ENCODE assay signal across 26 cellular contexts in genomic region chr3:145246291-145246690, GRCh38.
"Had no signal": no experiment of that assay in that cellular context is flagged by ENCODE, and none has a peak within 500 bp of the region (broad histone marks: within the 10 kb centered on the region; RNA-seq: fewer than 3 reads in every experiment).

No MANE protein-coding gene starts in this region.

- H3K4me3 ChIP-seq: colonic mucosa, esophagus squamous epithelium, gastrocnemius medialis, heart right ventricle, left lung, lower lobe of right lung, mucosa of descending colon had no signal

- H3K4me1 Mint-ChIP-seq: mesothelial cell of epicardium, naive B cell had no signal

- H3K4me1 ChIP-seq: colonic mucosa, esophagus squamous epithelium, gastrocnemius medialis, heart right ventricle, left lung, lower lobe of right lung had no signal

- H3K27me3 ChIP-seq: colonic mucosa, esophagus squamous epithelium, gastrocnemius medialis, heart right ventricle, left lung had no signal

- DNase-seq: colonic mucosa; cortex of kidney; effector CD8-positive, alpha-beta T cell; effector memory CD8-positive, alpha-beta T cell; erythroblast; esophagus squamous epithelium; foreskin fibroblast; foreskin melanocyte; gastrocnemius medialis; glutamatergic neuron; head of caudate nucleus; heart right ventricle; hippocampal formation; left cardiac atrium; left lung; left ventricle myocardium superior; lower lobe of right lung; mesenchymal stem cell; mucosa of descending colon; naive B cell had no signal

- H3K9me3 ChIP-seq: colonic mucosa had no signal

- H3K4me3 Mint-ChIP-seq: dendritic cell treated with granulocyte-macrophage colony-stimulating factor and Interleukin-4, amounts not matched to agents 40 ng/mL and 50 ng/mL, for 4 days; effector memory CD8-positive, alpha-beta T cell; mesothelial cell of epicardium; naive B cell had no signal

- H3K27ac ChIP-seq: colonic mucosa, epithelial cell of prostate, esophagus squamous epithelium, gastrocnemius medialis, heart right ventricle, left lung, lower lobe of right lung had no signal

- H3K27me3 Mint-ChIP-seq: dendritic cell treated with granulocyte-macrophage colony-stimulating factor and Interleukin-4, amounts not matched to agents 40 ng/mL and 50 ng/mL, for 4 days; effector memory CD8-positive, alpha-beta T cell; naive B cell had no signal

- H3K27ac Mint-ChIP-seq: dendritic cell treated with granulocyte-macrophage colony-stimulating factor and Interleukin-4, amounts not matched to agents 40 ng/mL and 50 ng/mL, for 4 days; effector memory CD8-positive, alpha-beta T cell; mesothelial cell of epicardium; naive B cell had no signal

- H3K36me3 ChIP-seq: colonic mucosa, esophagus squamous epithelium, gastrocnemius medialis, heart right ventricle, left lung, lower lobe of right lung had no signal

- ATAC-seq: effector memory CD8-positive, alpha-beta T cell; esophagus mucosa; gastrocnemius medialis; heart right ventricle; left cardiac atrium; left lung; left ventricle myocardium superior; lower lobe of right lung; mucosa of descending colon had no signal

- FAIRE-seq: islet of Langerhans, keratinocyte had no signal
